1 cellular context compared by ENCODE assay signal in the genomic region with DNA sequence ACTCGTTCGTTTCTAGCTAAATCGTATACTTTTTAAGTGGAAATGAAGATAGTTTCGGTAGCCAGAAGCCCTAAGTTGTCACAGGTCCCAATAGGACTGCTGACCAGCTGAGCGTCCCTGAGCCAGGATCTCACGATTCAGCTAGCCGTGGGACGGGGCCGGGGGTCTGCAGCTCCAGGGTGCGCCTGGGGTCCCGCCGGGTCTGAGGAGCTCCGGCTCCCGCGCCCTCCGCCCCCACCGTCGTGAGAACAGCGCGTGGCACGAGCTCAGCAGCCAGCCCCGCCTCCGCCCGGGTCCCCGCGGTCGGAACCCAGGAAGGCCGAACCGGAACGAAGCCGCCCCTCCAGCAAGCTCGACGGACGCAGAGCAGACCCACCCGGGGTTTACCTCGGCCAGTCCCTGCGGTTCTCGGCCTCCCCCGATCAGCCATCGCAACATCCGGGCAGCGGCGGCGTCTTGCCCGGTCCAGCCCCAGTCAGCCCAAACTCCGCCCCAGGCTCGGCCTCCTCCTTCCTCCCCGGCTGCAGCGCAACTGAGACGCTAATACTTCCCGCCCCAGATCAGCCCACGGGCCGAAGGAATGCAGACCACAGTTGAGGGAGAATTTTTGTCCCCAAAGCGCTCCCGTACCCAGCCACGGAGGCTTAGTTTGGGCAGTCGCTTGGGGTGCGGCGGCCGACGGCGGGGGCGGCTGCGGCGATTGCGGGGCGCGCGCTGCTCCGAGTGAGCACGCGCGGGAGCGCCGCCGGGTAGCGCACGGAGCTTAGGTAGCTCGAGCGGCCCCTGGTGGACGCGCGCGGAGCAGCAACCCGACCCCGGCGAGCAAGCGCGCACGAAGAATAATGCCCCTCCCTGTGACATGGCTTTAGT.
A peak's percentile ranks its signal among the peaks of the same experiment; 100 is the strongest.
TF ChIP-seq lines count a peak whose summit lies in the region.

A gene with protein sequence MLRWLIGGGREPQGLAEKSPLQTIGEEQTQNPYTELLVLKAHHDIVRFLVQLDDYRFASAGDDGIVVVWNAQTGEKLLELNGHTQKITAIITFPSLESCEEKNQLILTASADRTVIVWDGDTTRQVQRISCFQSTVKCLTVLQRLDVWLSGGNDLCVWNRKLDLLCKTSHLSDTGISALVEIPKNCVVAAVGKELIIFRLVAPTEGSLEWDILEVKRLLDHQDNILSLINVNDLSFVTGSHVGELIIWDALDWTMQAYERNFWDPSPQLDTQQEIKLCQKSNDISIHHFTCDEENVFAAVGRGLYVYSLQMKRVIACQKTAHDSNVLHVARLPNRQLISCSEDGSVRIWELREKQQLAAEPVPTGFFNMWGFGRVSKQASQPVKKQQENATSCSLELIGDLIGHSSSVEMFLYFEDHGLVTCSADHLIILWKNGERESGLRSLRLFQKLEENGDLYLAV (minus strand): TSS at position 534 of the 870 bp plus-strand sequence. CDS start 96 bp downstream, at position 438.

TF ChIP-seq in HepG2, 621 proteins besides CTCF, POLR2A, EP300 and RAD21 (continued from another document and continues in another):
- TF ChIP-seq, protein P1, sequence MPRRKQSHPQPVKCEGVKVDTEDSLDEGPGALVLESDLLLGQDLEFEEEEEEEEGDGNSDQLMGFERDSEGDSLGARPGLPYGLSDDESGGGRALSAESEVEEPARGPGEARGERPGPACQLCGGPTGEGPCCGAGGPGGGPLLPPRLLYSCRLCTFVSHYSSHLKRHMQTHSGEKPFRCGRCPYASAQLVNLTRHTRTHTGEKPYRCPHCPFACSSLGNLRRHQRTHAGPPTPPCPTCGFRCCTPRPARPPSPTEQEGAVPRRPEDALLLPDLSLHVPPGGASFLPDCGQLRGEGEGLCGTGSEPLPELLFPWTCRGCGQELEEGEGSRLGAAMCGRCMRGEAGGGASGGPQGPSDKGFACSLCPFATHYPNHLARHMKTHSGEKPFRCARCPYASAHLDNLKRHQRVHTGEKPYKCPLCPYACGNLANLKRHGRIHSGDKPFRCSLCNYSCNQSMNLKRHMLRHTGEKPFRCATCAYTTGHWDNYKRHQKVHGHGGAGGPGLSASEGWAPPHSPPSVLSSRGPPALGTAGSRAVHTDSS (CRISPR knock-in tag; conservative IDR thresholded peaks at IDR 0.05), result 0 out of 2 replicates have a peak, but pooled peaks have one; percentile 28
- TF ChIP-seq REPIN1 (CRISPR knock-in tag; IDR thresholded peaks at IDR 0.05; ENCODE audit: borderline replicate concordance, low read depth) (peak; percentile 83; the same call in 1 of the 2 replicates), ZNF296 (CRISPR knock-in tag; conservative IDR thresholded peaks at IDR 0.05) (peak; percentile 79; the same call in 1 of the 2 replicates), NCOR1 (IDR thresholded peaks at IDR 0.05; ENCODE audit: borderline replicate concordance, low read length) (no peak; the same call in 1 of the 2 replicates), ZNF562 (CRISPR knock-in tag; IDR thresholded peaks at IDR 0.05; ENCODE audit: borderline replicate concordance) (no peak), SP140L (CRISPR knock-in tag; IDR thresholded peaks at IDR 0.05; ENCODE audit: borderline replicate concordance) (no peak; the same call in 1 of the 2 replicates), CREM (IDR thresholded peaks at IDR 0.05) (no peak), CREM (CRISPR knock-in tag; IDR thresholded peaks at IDR 0.05) (no peak), STAG1 (CRISPR knock-in tag; IDR thresholded peaks at IDR 0.05) (peak; percentile 73), ZNF678 (CRISPR knock-in tag; IDR thresholded peaks at IDR 0.05) (peak; percentile 76; the same call in 1 of the 2 replicates), MTA1 (CRISPR knock-in tag; IDR thresholded peaks at IDR 0.05; ENCODE audit: borderline replicate concordance) (peak; percentile 24; the same call in 1 of the 2 replicates), TP53 (CRISPR knock-in tag; conservative IDR thresholded peaks at IDR 0.05) (no peak), ZSCAN9 (CRISPR knock-in tag; IDR thresholded peaks at IDR 0.05; ENCODE audit: borderline replicate concordance) (peak; percentile 42; the same call in 1 of the 2 replicates), SYNCRIP (IDR thresholded peaks at IDR 0.05; ENCODE audit: insufficient read depth, low read depth, low read length) (no peak), RCOR2 (CRISPR knock-in tag; IDR thresholded peaks at IDR 0.05) (0 out of 2 replicates have a peak, but pooled peaks have one; percentile 31), ZNF121 (CRISPR knock-in tag; IDR thresholded peaks at IDR 0.05) (peak; percentile 3; the same call in 1 of the 2 replicates), SSRP1 (CRISPR knock-in tag; IDR thresholded peaks at IDR 0.05) (no peak), TGIF2 (CRISPR knock-in tag; IDR thresholded peaks at IDR 0.05) (peak; percentile 28; the same call in 1 of the 2 replicates), HCFC1 (IDR thresholded peaks at IDR 0.05; ENCODE audit: low read depth, low read length) (no peak), TRIM24 (CRISPR knock-in tag; IDR thresholded peaks at IDR 0.05) (no peak), ZNF232 (CRISPR knock-in tag; IDR thresholded peaks at IDR 0.05; ENCODE audit: borderline replicate concordance) (0 out of 2 replicates have a peak, but pooled peaks have one; percentile 43), MZF1 (CRISPR knock-in tag; IDR thresholded peaks at IDR 0.05; ENCODE audit: borderline replicate concordance) (no peak), EEA1 (CRISPR knock-in tag; IDR thresholded peaks at IDR 0.05; ENCODE audit: borderline replicate concordance) (peak; percentile 91; the same call in 1 of the 2 replicates), ZNF670 (CRISPR knock-in tag; IDR thresholded peaks at IDR 0.05; ENCODE audit: borderline replicate concordance) (0 out of 2 replicates have a peak, but pooled peaks have one; percentile 69), KLF6 (CRISPR knock-in tag; IDR thresholded peaks at IDR 0.05) (peak; percentile 66; the same call in 1 of the 2 replicates), ZNF138 (CRISPR knock-in tag; IDR thresholded peaks at IDR 0.05; ENCODE audit: low read depth) (no peak), ZNF547 (CRISPR knock-in tag; IDR thresholded peaks at IDR 0.05) (0 out of 2 replicates have a peak, but pooled peaks have one; percentile 26), NFE2 (CRISPR knock-in tag; IDR thresholded peaks at IDR 0.05) (no peak), ZNF484 (CRISPR knock-in tag; IDR thresholded peaks at IDR 0.05; ENCODE audit: borderline replicate concordance, low read depth) (0 out of 2 replicates have a peak, but pooled peaks have one; percentile 53), PAX8 (CRISPR knock-in tag; IDR thresholded peaks at IDR 0.05; ENCODE audit: borderline replicate concordance) (no peak), CREB1 (IDR thresholded peaks at IDR 0.05) (no peak), CREB1 (CRISPR knock-in tag; IDR thresholded peaks at IDR 0.05) (no peak), ZNF33B (CRISPR knock-in tag; IDR thresholded peaks at IDR 0.05) (no peak; the same call in 1 of the 2 replicates), ZNF552 (CRISPR knock-in tag; IDR thresholded peaks at IDR 0.05; ENCODE audit: borderline replicate concordance) (no peak)
- TF ChIP-seq, protein P2, sequence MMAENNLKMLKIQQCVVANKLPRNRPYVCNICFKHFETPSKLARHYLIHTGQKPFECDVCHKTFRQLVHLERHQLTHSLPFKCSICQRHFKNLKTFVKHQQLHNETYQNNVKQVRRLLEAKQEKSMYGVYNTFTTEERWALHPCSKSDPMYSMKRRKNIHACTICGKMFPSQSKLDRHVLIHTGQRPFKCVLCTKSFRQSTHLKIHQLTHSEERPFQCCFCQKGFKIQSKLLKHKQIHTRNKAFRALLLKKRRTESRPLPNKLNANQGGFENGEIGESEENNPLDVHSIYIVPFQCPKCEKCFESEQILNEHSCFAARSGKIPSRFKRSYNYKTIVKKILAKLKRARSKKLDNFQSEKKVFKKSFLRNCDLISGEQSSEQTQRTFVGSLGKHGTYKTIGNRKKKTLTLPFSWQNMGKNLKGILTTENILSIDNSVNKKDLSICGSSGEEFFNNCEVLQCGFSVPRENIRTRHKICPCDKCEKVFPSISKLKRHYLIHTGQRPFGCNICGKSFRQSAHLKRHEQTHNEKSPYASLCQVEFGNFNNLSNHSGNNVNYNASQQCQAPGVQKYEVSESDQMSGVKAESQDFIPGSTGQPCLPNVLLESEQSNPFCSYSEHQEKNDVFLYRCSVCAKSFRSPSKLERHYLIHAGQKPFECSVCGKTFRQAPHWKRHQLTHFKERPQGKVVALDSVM (CRISPR knock-in tag; IDR thresholded peaks at IDR 0.05), result peak; percentile 67; the same call in 1 of the 2 replicates
- TF ChIP-seq, protein P3, sequence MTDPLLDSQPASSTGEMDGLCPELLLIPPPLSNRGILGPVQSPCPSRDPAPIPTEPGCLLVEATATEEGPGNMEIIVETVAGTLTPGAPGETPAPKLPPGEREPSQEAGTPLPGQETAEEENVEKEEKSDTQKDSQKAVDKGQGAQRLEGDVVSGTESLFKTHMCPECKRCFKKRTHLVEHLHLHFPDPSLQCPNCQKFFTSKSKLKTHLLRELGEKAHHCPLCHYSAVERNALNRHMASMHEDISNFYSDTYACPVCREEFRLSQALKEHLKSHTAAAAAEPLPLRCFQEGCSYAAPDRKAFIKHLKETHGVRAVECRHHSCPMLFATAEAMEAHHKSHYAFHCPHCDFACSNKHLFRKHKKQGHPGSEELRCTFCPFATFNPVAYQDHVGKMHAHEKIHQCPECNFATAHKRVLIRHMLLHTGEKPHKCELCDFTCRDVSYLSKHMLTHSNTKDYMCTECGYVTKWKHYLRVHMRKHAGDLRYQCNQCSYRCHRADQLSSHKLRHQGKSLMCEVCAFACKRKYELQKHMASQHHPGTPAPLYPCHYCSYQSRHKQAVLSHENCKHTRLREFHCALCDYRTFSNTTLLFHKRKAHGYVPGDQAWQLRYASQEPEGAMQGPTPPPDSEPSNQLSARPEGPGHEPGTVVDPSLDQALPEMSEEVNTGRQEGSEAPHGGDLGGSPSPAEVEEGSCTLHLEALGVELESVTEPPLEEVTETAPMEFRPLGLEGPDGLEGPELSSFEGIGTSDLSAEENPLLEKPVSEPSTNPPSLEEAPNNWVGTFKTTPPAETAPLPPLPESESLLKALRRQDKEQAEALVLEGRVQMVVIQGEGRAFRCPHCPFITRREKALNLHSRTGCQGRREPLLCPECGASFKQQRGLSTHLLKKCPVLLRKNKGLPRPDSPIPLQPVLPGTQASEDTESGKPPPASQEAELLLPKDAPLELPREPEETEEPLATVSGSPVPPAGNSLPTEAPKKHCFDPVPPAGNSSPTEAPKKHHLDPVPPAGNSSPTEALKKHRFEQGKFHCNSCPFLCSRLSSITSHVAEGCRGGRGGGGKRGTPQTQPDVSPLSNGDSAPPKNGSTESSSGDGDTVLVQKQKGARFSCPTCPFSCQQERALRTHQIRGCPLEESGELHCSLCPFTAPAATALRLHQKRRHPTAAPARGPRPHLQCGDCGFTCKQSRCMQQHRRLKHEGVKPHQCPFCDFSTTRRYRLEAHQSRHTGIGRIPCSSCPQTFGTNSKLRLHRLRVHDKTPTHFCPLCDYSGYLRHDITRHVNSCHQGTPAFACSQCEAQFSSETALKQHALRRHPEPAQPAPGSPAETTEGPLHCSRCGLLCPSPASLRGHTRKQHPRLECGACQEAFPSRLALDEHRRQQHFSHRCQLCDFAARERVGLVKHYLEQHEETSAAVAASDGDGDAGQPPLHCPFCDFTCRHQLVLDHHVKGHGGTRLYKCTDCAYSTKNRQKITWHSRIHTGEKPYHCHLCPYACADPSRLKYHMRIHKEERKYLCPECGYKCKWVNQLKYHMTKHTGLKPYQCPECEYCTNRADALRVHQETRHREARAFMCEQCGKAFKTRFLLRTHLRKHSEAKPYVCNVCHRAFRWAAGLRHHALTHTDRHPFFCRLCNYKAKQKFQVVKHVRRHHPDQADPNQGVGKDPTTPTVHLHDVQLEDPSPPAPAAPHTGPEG (CRISPR knock-in tag; IDR thresholded peaks at IDR 0.05), result peak; percentile 69
- TF ChIP-seq, protein P4, sequence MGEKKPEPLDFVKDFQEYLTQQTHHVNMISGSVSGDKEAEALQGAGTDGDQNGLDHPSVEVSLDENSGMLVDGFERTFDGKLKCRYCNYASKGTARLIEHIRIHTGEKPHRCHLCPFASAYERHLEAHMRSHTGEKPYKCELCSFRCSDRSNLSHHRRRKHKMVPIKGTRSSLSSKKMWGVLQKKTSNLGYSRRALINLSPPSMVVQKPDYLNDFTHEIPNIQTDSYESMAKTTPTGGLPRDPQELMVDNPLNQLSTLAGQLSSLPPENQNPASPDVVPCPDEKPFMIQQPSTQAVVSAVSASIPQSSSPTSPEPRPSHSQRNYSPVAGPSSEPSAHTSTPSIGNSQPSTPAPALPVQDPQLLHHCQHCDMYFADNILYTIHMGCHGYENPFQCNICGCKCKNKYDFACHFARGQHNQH (CRISPR knock-in tag; IDR thresholded peaks at IDR 0.05), result peak; percentile 64
- TF ChIP-seq, protein P5, sequence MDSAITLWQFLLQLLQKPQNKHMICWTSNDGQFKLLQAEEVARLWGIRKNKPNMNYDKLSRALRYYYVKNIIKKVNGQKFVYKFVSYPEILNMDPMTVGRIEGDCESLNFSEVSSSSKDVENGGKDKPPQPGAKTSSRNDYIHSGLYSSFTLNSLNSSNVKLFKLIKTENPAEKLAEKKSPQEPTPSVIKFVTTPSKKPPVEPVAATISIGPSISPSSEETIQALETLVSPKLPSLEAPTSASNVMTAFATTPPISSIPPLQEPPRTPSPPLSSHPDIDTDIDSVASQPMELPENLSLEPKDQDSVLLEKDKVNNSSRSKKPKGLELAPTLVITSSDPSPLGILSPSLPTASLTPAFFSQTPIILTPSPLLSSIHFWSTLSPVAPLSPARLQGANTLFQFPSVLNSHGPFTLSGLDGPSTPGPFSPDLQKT (CRISPR knock-in tag; IDR thresholded peaks at IDR 0.05; ENCODE audit: borderline replicate concordance), result no peak
- TF ChIP-seq, protein P6, sequence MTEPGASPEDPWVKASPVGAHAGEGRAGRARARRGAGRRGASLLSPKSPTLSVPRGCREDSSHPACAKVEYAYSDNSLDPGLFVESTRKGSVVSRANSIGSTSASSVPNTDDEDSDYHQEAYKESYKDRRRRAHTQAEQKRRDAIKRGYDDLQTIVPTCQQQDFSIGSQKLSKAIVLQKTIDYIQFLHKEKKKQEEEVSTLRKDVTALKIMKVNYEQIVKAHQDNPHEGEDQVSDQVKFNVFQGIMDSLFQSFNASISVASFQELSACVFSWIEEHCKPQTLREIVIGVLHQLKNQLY (CRISPR knock-in tag; IDR thresholded peaks at IDR 0.05), result peak; percentile 50
- TF ChIP-seq, protein P7, sequence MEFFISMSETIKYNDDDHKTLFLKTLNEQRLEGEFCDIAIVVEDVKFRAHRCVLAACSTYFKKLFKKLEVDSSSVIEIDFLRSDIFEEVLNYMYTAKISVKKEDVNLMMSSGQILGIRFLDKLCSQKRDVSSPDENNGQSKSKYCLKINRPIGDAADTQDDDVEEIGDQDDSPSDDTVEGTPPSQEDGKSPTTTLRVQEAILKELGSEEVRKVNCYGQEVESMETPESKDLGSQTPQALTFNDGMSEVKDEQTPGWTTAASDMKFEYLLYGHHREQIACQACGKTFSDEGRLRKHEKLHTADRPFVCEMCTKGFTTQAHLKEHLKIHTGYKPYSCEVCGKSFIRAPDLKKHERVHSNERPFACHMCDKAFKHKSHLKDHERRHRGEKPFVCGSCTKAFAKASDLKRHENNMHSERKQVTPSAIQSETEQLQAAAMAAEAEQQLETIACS (CRISPR knock-in tag; IDR thresholded peaks at IDR 0.05), result peak; percentile 91
